Comparison of ENCODE assay signal across 1 cellular context in the genomic region with DNA sequence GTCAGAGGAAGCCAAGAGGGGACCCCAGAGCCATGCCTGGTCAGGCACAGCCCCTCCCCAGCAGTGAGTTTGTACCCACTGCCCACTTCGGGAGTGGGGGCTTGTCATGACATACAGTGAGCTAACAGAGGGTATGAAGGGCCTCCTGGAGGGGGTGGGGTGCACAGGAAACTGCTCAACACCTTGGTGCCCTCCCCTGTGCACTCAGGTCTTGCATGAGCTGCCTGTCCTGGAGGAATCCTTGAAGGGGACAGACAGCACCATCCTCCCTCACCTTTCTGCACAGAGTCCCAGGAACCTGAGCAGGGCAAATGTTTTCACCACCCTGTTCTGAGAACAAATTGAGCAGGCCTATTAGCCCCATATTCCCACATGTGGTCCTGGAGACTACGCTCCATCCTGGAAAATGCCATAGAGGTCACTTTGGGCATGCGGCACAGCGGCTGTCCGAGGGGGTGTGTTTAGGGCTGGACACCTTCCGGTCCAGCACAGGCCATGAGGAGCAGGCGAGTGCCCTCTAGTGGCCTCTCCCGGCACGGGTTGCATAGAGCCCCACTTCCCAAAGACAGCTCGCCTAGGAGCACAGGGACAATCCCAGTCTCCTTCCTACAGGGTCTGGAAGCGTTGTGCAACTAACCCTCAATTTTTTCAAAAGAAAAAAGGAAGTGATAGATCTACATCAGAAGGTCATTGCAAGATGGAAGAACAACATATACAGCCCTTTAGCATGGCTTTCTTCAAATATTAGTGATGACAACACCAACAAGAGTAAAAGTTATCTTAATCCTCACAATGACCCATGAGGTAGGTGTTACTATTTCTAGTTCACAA.
TF ChIP-seq lines count a peak whose summit lies in the region.

No MANE protein-coding gene starts in this region.

TF ChIP-seq in K562, 482 proteins besides CTCF, POLR2A, EP300 and RAD21 (continues in another document):
- TF ChIP-seq, protein P1, sequence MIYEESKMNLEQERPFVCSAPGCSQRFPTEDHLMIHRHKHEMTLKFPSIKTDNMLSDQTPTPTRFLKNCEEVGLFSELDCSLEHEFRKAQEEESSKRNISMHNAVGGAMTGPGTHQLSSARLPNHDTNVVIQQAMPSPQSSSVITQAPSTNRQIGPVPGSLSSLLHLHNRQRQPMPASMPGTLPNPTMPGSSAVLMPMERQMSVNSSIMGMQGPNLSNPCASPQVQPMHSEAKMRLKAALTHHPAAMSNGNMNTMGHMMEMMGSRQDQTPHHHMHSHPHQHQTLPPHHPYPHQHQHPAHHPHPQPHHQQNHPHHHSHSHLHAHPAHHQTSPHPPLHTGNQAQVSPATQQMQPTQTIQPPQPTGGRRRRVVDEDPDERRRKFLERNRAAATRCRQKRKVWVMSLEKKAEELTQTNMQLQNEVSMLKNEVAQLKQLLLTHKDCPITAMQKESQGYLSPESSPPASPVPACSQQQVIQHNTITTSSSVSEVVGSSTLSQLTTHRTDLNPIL (CRISPR knock-in tag; IDR thresholded peaks at IDR 0.05): no peak
- TF ChIP-seq ZNF57 (CRISPR knock-in tag; IDR thresholded peaks at IDR 0.05) (no peak), L3MBTL2 (IDR thresholded peaks at IDR 0.05) (peak; percentile 60), NFE2 (IDR thresholded peaks at IDR 0.05; ENCODE audit: low read depth) (no peak), ARID1B (IDR thresholded peaks at IDR 0.05) (no peak), SNIP1 (IDR thresholded peaks at IDR 0.05; ENCODE audit: low read depth) (no peak), ZNF274 (IDR thresholded peaks at IDR 0.05; ENCODE audit: borderline replicate concordance, low read depth, low read length) (no peak), GABPB1 (CRISPR knock-in tag; IDR thresholded peaks at IDR 0.05) (peak; percentile 98), MAFG (tag; conservative IDR thresholded peaks at IDR 0.05) (no peak), ZSCAN29 (IDR thresholded peaks at IDR 0.05) (no peak), ZZZ3 (IDR thresholded peaks at IDR 0.05) (no peak), SAFB2 (IDR thresholded peaks at IDR 0.05; ENCODE audit: borderline replicate concordance, low read depth, low read length, severe bottlenecking) (no peak), ZNF197 (CRISPR knock-in tag; IDR thresholded peaks at IDR 0.05; ENCODE audit: low read depth) (no peak), KDM4B (IDR thresholded peaks at IDR 0.05; ENCODE audit: borderline replicate concordance in 2 of 2, low read depth in 1 of 2) (no peak), TGIF2 (CRISPR knock-in tag; IDR thresholded peaks at IDR 0.05) (no peak), CBX3 (IDR thresholded peaks at IDR 0.05; ENCODE audit: borderline replicate concordance in 1 of 2, low read length in 2 of 2) (peak in 1 of 2 experiments; percentile 93; a peak in 2 of 3 replicates), ZNF444 (CRISPR knock-in tag; IDR thresholded peaks at IDR 0.05) (no peak), HOXB6 (CRISPR knock-in tag; IDR thresholded peaks at IDR 0.05; ENCODE audit: borderline replicate concordance) (no peak), PHTF2 (CRISPR knock-in tag; IDR thresholded peaks at IDR 0.05) (no peak), ZNF408 (CRISPR knock-in tag; IDR thresholded peaks at IDR 0.05; ENCODE audit: low read depth) (no peak), POLR3G (IDR thresholded peaks at IDR 0.05; ENCODE audit: extremely low read depth, insufficient read length, insufficient replicate concordance) (no peak), E2F3 (CRISPR knock-in tag; IDR thresholded peaks at IDR 0.05) (no peak), EHMT2 (IDR thresholded peaks at IDR 0.05) (peak; percentile 92), HMG20B (CRISPR knock-in tag; IDR thresholded peaks at IDR 0.05) (no peak), ZBTB8A (IDR thresholded peaks at IDR 0.05; ENCODE audit: partially characterized antibody) (no peak), RBM17 (IDR thresholded peaks at IDR 0.05; ENCODE audit: borderline replicate concordance, low read depth, low read length) (no peak), GTF2E2 (tag; IDR thresholded peaks at IDR 0.05) (no peak), ZKSCAN3 (CRISPR knock-in tag; IDR thresholded peaks at IDR 0.05) (no peak), NR1H2 (CRISPR knock-in tag; IDR thresholded peaks at IDR 0.05) (no peak), STAG1 (CRISPR knock-in tag; IDR thresholded peaks at IDR 0.05; ENCODE audit: borderline replicate concordance) (peak; percentile 80; the same call in 1 of the 2 replicates), STAT5A (IDR thresholded peaks at IDR 0.05; ENCODE audit: borderline replicate concordance, low read length) (no peak)
- TF ChIP-seq, protein P2, sequence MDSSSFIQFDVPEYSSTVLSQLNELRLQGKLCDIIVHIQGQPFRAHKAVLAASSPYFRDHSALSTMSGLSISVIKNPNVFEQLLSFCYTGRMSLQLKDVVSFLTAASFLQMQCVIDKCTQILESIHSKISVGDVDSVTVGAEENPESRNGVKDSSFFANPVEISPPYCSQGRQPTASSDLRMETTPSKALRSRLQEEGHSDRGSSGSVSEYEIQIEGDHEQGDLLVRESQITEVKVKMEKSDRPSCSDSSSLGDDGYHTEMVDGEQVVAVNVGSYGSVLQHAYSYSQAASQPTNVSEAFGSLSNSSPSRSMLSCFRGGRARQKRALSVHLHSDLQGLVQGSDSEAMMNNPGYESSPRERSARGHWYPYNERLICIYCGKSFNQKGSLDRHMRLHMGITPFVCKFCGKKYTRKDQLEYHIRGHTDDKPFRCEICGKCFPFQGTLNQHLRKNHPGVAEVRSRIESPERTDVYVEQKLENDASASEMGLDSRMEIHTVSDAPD (CRISPR knock-in tag; IDR thresholded peaks at IDR 0.05): no peak
- TF ChIP-seq, protein P3, sequence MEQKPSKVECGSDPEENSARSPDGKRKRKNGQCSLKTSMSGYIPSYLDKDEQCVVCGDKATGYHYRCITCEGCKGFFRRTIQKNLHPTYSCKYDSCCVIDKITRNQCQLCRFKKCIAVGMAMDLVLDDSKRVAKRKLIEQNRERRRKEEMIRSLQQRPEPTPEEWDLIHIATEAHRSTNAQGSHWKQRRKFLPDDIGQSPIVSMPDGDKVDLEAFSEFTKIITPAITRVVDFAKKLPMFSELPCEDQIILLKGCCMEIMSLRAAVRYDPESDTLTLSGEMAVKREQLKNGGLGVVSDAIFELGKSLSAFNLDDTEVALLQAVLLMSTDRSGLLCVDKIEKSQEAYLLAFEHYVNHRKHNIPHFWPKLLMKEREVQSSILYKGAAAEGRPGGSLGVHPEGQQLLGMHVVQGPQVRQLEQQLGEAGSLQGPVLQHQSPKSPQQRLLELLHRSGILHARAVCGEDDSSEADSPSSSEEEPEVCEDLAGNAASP (IDR thresholded peaks at IDR 0.05): no peak
- TF ChIP-seq, protein P4, sequence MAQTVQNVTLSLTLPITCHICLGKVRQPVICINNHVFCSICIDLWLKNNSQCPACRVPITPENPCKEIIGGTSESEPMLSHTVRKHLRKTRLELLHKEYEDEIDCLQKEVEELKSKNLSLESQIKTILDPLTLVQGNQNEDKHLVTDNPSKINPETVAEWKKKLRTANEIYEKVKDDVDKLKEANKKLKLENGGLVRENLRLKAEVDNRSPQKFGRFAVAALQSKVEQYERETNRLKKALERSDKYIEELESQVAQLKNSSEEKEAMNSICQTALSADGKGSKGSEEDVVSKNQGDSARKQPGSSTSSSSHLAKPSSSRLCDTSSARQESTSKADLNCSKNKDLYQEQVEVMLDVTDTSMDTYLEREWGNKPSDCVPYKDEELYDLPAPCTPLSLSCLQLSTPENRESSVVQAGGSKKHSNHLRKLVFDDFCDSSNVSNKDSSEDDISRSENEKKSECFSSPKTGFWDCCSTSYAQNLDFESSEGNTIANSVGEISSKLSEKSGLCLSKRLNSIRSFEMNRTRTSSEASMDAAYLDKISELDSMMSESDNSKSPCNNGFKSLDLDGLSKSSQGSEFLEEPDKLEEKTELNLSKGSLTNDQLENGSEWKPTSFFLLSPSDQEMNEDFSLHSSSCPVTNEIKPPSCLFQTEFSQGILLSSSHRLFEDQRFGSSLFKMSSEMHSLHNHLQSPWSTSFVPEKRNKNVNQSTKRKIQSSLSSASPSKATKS (CRISPR knock-in tag; IDR thresholded peaks at IDR 0.05): no peak
- TF ChIP-seq, protein P5, sequence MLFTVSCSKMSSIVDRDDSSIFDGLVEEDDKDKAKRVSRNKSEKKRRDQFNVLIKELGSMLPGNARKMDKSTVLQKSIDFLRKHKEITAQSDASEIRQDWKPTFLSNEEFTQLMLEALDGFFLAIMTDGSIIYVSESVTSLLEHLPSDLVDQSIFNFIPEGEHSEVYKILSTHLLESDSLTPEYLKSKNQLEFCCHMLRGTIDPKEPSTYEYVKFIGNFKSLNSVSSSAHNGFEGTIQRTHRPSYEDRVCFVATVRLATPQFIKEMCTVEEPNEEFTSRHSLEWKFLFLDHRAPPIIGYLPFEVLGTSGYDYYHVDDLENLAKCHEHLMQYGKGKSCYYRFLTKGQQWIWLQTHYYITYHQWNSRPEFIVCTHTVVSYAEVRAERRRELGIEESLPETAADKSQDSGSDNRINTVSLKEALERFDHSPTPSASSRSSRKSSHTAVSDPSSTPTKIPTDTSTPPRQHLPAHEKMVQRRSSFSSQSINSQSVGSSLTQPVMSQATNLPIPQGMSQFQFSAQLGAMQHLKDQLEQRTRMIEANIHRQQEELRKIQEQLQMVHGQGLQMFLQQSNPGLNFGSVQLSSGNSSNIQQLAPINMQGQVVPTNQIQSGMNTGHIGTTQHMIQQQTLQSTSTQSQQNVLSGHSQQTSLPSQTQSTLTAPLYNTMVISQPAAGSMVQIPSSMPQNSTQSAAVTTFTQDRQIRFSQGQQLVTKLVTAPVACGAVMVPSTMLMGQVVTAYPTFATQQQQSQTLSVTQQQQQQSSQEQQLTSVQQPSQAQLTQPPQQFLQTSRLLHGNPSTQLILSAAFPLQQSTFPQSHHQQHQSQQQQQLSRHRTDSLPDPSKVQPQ (CRISPR knock-in tag; IDR thresholded peaks at IDR 0.05; ENCODE audit: borderline replicate concordance): no peak
- TF ChIP-seq, protein P6, sequence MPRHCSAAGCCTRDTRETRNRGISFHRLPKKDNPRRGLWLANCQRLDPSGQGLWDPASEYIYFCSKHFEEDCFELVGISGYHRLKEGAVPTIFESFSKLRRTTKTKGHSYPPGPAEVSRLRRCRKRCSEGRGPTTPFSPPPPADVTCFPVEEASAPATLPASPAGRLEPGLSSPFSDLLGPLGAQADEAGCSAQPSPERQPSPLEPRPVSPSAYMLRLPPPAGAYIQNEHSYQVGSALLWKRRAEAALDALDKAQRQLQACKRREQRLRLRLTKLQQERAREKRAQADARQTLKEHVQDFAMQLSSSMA (CRISPR knock-in tag; IDR thresholded peaks at IDR 0.05): no peak
- TF ChIP-seq, protein P7, sequence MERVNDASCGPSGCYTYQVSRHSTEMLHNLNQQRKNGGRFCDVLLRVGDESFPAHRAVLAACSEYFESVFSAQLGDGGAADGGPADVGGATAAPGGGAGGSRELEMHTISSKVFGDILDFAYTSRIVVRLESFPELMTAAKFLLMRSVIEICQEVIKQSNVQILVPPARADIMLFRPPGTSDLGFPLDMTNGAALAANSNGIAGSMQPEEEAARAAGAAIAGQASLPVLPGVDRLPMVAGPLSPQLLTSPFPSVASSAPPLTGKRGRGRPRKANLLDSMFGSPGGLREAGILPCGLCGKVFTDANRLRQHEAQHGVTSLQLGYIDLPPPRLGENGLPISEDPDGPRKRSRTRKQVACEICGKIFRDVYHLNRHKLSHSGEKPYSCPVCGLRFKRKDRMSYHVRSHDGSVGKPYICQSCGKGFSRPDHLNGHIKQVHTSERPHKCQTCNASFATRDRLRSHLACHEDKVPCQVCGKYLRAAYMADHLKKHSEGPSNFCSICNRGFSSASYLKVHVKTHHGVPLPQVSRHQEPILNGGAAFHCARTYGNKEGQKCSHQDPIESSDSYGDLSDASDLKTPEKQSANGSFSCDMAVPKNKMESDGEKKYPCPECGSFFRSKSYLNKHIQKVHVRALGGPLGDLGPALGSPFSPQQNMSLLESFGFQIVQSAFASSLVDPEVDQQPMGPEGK (CRISPR knock-in tag; IDR thresholded peaks at IDR 0.05; ENCODE audit: borderline replicate concordance): no peak
- TF ChIP-seq, protein P8, sequence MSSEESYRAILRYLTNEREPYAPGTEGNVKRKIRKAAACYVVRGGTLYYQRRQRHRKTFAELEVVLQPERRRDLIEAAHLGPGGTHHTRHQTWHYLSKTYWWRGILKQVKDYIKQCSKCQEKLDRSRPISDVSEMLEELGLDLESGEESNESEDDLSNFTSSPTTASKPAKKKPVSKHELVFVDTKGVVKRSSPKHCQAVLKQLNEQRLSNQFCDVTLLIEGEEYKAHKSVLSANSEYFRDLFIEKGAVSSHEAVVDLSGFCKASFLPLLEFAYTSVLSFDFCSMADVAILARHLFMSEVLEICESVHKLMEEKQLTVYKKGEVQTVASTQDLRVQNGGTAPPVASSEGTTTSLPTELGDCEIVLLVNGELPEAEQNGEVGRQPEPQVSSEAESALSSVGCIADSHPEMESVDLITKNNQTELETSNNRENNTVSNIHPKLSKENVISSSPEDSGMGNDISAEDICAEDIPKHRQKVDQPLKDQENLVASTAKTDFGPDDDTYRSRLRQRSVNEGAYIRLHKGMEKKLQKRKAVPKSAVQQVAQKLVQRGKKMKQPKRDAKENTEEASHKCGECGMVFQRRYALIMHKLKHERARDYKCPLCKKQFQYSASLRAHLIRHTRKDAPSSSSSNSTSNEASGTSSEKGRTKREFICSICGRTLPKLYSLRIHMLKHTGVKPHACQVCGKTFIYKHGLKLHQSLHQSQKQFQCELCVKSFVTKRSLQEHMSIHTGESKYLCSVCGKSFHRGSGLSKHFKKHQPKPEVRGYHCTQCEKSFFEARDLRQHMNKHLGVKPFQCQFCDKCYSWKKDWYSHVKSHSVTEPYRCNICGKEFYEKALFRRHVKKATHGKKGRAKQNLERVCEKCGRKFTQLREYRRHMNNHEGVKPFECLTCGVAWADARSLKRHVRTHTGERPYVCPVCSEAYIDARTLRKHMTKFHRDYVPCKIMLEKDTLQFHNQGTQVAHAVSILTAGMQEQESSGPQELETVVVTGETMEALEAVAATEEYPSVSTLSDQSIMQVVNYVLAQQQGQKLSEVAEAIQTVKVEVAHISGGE (CRISPR knock-in tag; IDR thresholded peaks at IDR 0.05): peak; percentile 92 to 99 (median 98)
- TF ChIP-seq, protein P9, sequence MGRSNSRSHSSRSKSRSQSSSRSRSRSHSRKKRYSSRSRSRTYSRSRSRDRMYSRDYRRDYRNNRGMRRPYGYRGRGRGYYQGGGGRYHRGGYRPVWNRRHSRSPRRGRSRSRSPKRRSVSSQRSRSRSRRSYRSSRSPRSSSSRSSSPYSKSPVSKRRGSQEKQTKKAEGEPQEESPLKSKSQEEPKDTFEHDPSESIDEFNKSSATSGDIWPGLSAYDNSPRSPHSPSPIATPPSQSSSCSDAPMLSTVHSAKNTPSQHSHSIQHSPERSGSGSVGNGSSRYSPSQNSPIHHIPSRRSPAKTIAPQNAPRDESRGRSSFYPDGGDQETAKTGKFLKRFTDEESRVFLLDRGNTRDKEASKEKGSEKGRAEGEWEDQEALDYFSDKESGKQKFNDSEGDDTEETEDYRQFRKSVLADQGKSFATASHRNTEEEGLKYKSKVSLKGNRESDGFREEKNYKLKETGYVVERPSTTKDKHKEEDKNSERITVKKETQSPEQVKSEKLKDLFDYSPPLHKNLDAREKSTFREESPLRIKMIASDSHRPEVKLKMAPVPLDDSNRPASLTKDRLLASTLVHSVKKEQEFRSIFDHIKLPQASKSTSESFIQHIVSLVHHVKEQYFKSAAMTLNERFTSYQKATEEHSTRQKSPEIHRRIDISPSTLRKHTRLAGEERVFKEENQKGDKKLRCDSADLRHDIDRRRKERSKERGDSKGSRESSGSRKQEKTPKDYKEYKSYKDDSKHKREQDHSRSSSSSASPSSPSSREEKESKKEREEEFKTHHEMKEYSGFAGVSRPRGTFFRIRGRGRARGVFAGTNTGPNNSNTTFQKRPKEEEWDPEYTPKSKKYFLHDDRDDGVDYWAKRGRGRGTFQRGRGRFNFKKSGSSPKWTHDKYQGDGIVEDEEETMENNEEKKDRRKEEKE (IDR thresholded peaks at IDR 0.05; ENCODE audit: borderline replicate concordance in 1 of 2, control insufficient read depth in 1 of 2, low read depth in 2 of 2, low read length in 1 of 2): 0 out of 4 replicates have a peak, but pooled peaks of 1 of the 2 experiments have one; percentile 61
